ENCODE assay signal across 22 cellular contexts in the genomic region with DNA sequence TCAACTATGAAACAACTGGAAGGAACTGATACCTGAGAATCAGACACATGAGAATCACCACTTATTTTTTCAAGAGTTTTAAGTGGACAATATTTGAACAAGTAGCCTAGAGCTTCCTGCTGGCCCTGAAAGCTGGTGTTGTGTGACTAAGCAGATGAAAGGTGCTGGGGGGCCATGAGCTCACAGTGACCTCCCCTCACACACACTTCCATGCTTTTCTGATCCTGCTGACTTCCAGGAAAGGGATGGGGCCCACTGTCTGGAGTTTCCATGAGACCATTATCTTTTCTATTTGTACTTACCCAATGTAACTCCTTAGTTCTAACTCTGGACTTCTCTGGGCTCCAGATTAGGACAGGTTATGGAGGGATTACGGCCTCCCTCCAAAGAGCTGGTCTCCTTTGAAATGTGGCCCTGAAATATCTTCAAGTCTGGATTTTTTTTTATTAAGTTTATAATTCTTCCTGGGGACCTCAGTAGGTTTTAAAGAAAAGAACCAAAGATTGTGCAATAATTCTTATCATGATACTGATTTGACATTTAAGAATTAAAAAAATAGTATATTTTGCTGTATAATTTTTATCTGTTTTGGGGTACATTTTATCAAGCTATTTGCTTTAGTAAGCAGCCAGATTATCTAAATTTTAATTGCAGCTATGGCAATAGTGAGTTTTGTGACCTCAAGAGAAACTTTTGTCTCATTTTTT. TPM values are rescaled to one million over a fixed set of nuclear protein-coding genes. Genes with fewer than 3 reads are reported as not detected.
DNase-seq lines count a peak whose midpoint lies in the region; ATAC-seq and TF ChIP-seq lines count a peak whose summit lies in the region.
"Had no signal": no experiment of that assay in that cellular context is flagged by ENCODE, and none has a peak within 500 bp of the region (broad histone marks: within the 10 kb centered on the region; RNA-seq: fewer than 3 reads in every experiment).

No MANE protein-coding gene starts in this region.

- no peak overlapping the region for H3K23ac ChIP-seq in IMR-90 (ENCODE audit: low read depth, low read length)

- no peak overlapping the region for H4K91ac ChIP-seq in IMR-90 (ENCODE audit: insufficient read depth, low read depth, low read length)

- no peak overlapping the region for H3K14ac ChIP-seq in IMR-90 (replicated peaks; ENCODE audit: low read depth, low read length)

- intact Hi-C loops in IMR-90 (cut with micrococcal nuclease): no loop called here
- intact Hi-C loops in left ventricle myocardium inferior (cut with micrococcal nuclease): no loop called here

- DNase-seq in NCI-H748 (lab: John Stamatoyannopoulos, UW; ENCODE audit: unreplicated experiment) (peak; percentile 11), NCI-H748 treated with DMSO at 0.1 percent for 48 hours (lab: John Stamatoyannopoulos, UW) (no peak), IMR-90 (no peak), dermis blood vessel endothelial cell (peak; percentile 14), left ventricle myocardium inferior (no peak), NCI-H2171 treated with DMSO at 0.1 percent for 48 hours (lab: John Stamatoyannopoulos, UW) (no peak)
- no peak for DNase-seq in activated CD4-positive, alpha-beta T cell treated with anti-CD3 and anti-CD28 coated beads for 1 hour
- DNase-seq: C1 segment of cervical spinal cord; CD4-positive, alpha-beta memory T cell; COR-L47; DND-41; H7; MM.1S; NCI-H146; NCI-H1930; NCI-H526; Right ventricle myocardium superior; RPMI8226; T-helper 2 cell had no signal

- no peak for TF ChIP-seq POLR2A in IMR-90 (IDR thresholded peaks at IDR 0.05; ENCODE audit: low read depth, low read length)

- no peak overlapping the region for H4K8ac ChIP-seq in IMR-90 (ENCODE audit: low read depth in 2 of 2, low read length in 2 of 2)

- H3K79me1 ChIP-seq in IMR-90 (ENCODE audit: low read depth in 1 of 2, low read length in 2 of 2): no peaks in the 10 kb centered on the region

- no peak overlapping the region for H2AFZ ChIP-seq in IMR-90 (replicated peaks; ENCODE audit: low read length, poor library complexity)

- ATAC-seq in IMR-90 (ENCODE audit: low read depth): no peak

- no peak overlapping the region for H3K4me2 ChIP-seq in IMR-90 (ENCODE audit: low read depth, low read length)
- H3K4me2 ChIP-seq: KMS-11 had no signal

- 0 out of 2 replicates have a peak, but pooled peaks cover 3% of the 10 kb centered on the region for H3K4me1 ChIP-seq in IMR-90 (ENCODE audit: control insufficient read depth, insufficient read depth, low read length)
- H3K4me1 ChIP-seq in left ventricle myocardium inferior: peaks cover 27% of the 10 kb centered on the region

- H3K4ac ChIP-seq in IMR-90 (ENCODE audit: low read depth, low read length): no peak overlapping the region

- no peak overlapping the region for H3K18ac ChIP-seq in IMR-90 (ENCODE audit: low read depth, low read length)

- no peak overlapping the region for H2BK20ac ChIP-seq in IMR-90 (ENCODE audit: low read depth, low read length)

- no peak overlapping the region for H3K56ac ChIP-seq in IMR-90 (ENCODE audit: extremely low read depth, insufficient read depth, low read length)

- H2AK5ac ChIP-seq in IMR-90 (ENCODE audit: low read depth, low read length): no peak overlapping the region

- dilution Hi-C loops in IMR-90 (cut with HindIII; ENCODE audit: low sequenced_read_pairs, unreplicated experiment): no loop called here

- WGBS in IMR-90 (ENCODE audit: extremely low coverage in 2 of 2, insufficient read length in 1 of 2), 2 experiments: no CpG with 5 or more reads among the region's 1 CpG

- no peak for TF ChIP-seq CTCF in IMR-90 (conservative IDR thresholded peaks at IDR 0.05; ENCODE audit: low read depth, low read length)
- TF ChIP-seq CTCF in left ventricle myocardium inferior (IDR thresholded peaks at IDR 0.05; ENCODE audit: borderline replicate concordance): no peak

- H2BK5ac ChIP-seq in IMR-90 (ENCODE audit: low read depth, low read length, poor library complexity, severe bottlenecking): no peak overlapping the region

- H3K9me3 ChIP-seq in IMR-90 (ENCODE audit: control insufficient read depth, insufficient read depth, low read length): no peaks in the 10 kb centered on the region
- H3K9me3 ChIP-seq in left ventricle myocardium inferior (replicated peaks): no peaks in the 10 kb centered on the region
- H3K9me3 ChIP-seq: SJSA1 had no signal

- no peak overlapping the region for H3K4me3 ChIP-seq in IMR-90 (ENCODE audit: insufficient read depth, low read depth, low read length)
- no peak overlapping the region for H3K4me3 ChIP-seq in left ventricle myocardium inferior
- H3K4me3 ChIP-seq: SJSA1 had no signal

- in situ Hi-C loops in IMR-90 (cut with MboI; ENCODE audit: low sequenced_read_pairs): no loop called here

- POLR2A ChIA-PET in IMR-90 (lab: Charles Lee; ENCODE audit: unreplicated experiment): no interaction called here

- no peaks in the 10 kb centered on the region for H3K9me1 ChIP-seq in IMR-90 (ENCODE audit: insufficient read depth, low read length)

- no peak overlapping the region for H3K27ac ChIP-seq in IMR-90 (ENCODE audit: insufficient read depth, low read length)
- H3K27ac ChIP-seq in left ventricle myocardium inferior (replicated peaks): no peak overlapping the region
- H3K27ac ChIP-seq: KMS-11, SJSA1 had no signal

- no peaks in the 10 kb centered on the region for H3K27me3 ChIP-seq in IMR-90 (ENCODE audit: control insufficient read depth, insufficient read depth, low read length)
- no peaks in the 10 kb centered on the region for H3K27me3 ChIP-seq in left ventricle myocardium inferior (ENCODE audit: low read depth)
- H3K27me3 ChIP-seq: SJSA1 had no signal

- H3K36me3 ChIP-seq in IMR-90 (ENCODE audit: control insufficient read depth, insufficient read depth, low read length) (no peaks in the 10 kb centered on the region), left ventricle myocardium inferior (no peaks in the 10 kb centered on the region)
- H3K36me3 ChIP-seq: SJSA1 had no signal

- no peak overlapping the region for H2BK15ac ChIP-seq in IMR-90 (ENCODE audit: low read depth, low read length)

- H2AK9ac ChIP-seq in IMR-90 (replicated peaks; ENCODE audit: low read depth, low read length, poor library complexity): no peak overlapping the region

- H4K5ac ChIP-seq in IMR-90 (ENCODE audit: low read depth, low read length): no peak overlapping the region

- H4K20me1 ChIP-seq in IMR-90 (ENCODE audit: insufficient read depth, low read length): no peaks in the 10 kb centered on the region

- CTCF ChIA-PET in IMR-90 (lab: Yijun Ruan, JAX): interaction anchor here (0.8 kb wide), 1 partner anchor 106 kb away, joined by 3 read pairs; no protein-coding TSS in a partner anchor

- no peak overlapping the region for H2BK120ac ChIP-seq in IMR-90 (ENCODE audit: low read depth, low read length)

- BruUV-seq in IMR-90 (replicated peaks; lab: Mats Ljungman, UMichigan): no TSS peak

- H3K9ac ChIP-seq in IMR-90 (ENCODE audit: low read depth, low read length): no peak overlapping the region
- H3K9ac ChIP-seq: KMS-11 had no signal

- no peak for TF ChIP-seq RAD21 in IMR-90 (IDR thresholded peaks at IDR 0.05; ENCODE audit: low read length)

TF ChIP-seq in IMR-90, 13 proteins besides CTCF, POLR2A, EP300 and RAD21:
- TF ChIP-seq FOS (IDR thresholded peaks at IDR 0.05; ENCODE audit: low read depth, low read length) (no peak), CEBPB (IDR thresholded peaks at IDR 0.05; ENCODE audit: low read depth, low read length) (peak; percentile 66)

RNA-seq across cellular contexts. Expression of a gene that starts 4.9 kb away (rescaled TPM):
- 0.56 and 0.72 TPM in 2 replicates for total RNA-seq in IMR-90 (2012; rRNA removed)
- 0.09 TPM in 1 of 2 replicates, not detected in the other for polyA plus RNA-seq in IMR-90 (2012; rRNA removed)
- not detected in 2 replicates for polyA plus RNA-seq in IMR-90 (2012; cell fraction: cytosol; rRNA removed)
- 0.23 and 0.39 TPM in 2 replicates for polyA plus RNA-seq in IMR-90 (2012; cell fraction: nucleus; rRNA removed; ENCODE audit: low replicate concordance)
- 0.70 and 1.7 TPM in 2 replicates for total RNA-seq in dermis blood vessel endothelial cell
- not detected for total RNA-seq in left ventricle myocardium inferior
- total RNA-seq: A673; CD4-positive, alpha-beta memory T cell; Right ventricle myocardium superior; SJSA1 had no signal
- polyA plus RNA-seq: CD4-positive, alpha-beta memory T cell had no signal

Comparison
In these comparisons a context has a peak if more than half of its experiments do, and no peak if none do; other contexts are left out.
1. DNase-seq: peak in NCI-H748 (single experiment) and dermis blood vessel endothelial cell (single experiment); none in NCI-H748 treated with DMSO at 0.1 percent for 48 hours (single experiment), IMR-90 (single experiment), left ventricle myocardium inferior (single experiment), activated CD4-positive, alpha-beta T cell treated with anti-CD3 and anti-CD28 coated beads for 1 hour (single experiment) and NCI-H2171 treated with DMSO at 0.1 percent for 48 hours (single experiment).